In the genomic region with DNA sequence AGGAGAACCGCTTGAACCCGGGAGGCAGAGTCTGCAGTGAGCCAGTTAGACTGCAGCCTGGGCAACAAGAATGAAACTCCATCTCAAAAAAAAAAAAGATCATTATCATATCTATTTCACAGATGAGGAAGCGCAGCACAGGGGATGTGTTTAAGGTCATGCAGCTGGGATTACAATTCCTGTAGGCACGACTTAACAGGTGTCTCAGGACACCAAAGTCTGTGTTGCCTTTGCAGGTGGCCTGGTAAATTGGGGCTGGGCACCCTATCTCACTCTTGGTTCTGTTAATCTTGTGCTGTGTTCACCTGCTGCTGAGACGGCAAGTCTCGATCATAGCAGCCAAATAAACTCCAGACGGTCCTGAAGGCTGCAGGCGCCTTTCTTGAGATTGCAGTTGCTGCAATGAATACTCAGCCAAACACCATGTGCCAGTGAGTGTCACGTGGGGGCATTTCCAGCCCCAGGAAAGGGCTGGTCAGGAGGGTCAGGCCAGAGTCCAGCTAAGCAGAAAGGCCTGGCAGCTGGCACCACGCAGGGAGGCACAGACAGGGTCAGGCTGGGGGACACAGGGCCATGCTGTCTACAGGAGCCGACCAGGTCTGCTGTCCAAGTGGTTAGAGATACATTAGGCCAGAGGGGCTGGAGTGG, we compare ENCODE assay signal across 1 cellular context.
TF ChIP-seq lines count a peak whose summit lies in the region.

No MANE protein-coding gene starts in this region.

TF ChIP-seq in A549, 52 proteins besides CTCF, POLR2A, EP300 and RAD21:
- TF ChIP-seq CHD2 (IDR thresholded peaks at IDR 0.05; ENCODE audit: low read length, partially characterized antibody): no peak
